ENCODE assay signal across 20 cellular contexts in genomic region chr17:80092959-80093358, GRCh38. TPM values are rescaled to one million over a fixed set of nuclear protein-coding genes. Genes with fewer than 3 reads are reported as not detected.
DNase-seq lines count a peak whose midpoint lies in the region; ATAC-seq, FAIRE-seq and TF ChIP-seq lines count a peak whose summit lies in the region.
"Had no signal": no experiment of that assay in that cellular context is flagged by ENCODE, and none has a peak within 500 bp of the region (broad histone marks: within the 10 kb centered on the region; RNA-seq: fewer than 3 reads in every experiment).

No MANE protein-coding gene starts in this region.

- ATAC-seq in K562 = no peak
- ATAC-seq: Panc1, T-cell had no signal

- TF ChIP-seq POLR2A in K562 (conservative IDR thresholded peaks at IDR 0.05) (no peak), spleen (IDR thresholded peaks at IDR 0.05) (no peak)

- no peak overlapping the region for H3K9ac ChIP-seq in K562 (ENCODE audit: insufficient read depth in 1 of 2, low read depth in 2 of 2, low read length in 2 of 2)

- TF ChIP-seq CTCF in K562 (IDR thresholded peaks at IDR 0.05 in 2 of 3, conservative IDR thresholded peaks at IDR 0.05 in 1 of 3; ENCODE audit: insufficient read depth in 2 of 3, low read depth in 1 of 3, low read length in 3 of 3) (no peak), spleen (IDR thresholded peaks at IDR 0.05 in 8 of 11, conservative IDR thresholded peaks at IDR 0.05 in 3 of 11) (no peak)

- TF ChIP-seq EP300 in K562 (IDR thresholded peaks at IDR 0.05; ENCODE audit: low read length) = no peak

- CTCF ChIA-PET in K562 (lab: Yijun Ruan, JAX; ENCODE audit: low intra/inter-chr PET ratio) = no interaction called here

- H3K79me2 ChIP-seq in K562 (ENCODE audit: control insufficient read depth, insufficient read depth, low read length) = no peaks in the 10 kb centered on the region

- DNase-seq in MV-4-11 (lab: John Stamatoyannopoulos, UW) (peak; percentile 96), K562 (ENCODE audit: extremely low read depth in 1 of 4, low spot score in 3 of 4) (no peak), spleen (peak; percentile 74), GOT3 (lab: John Stamatoyannopoulos, UW) (no peak), KG1 (lab: John Stamatoyannopoulos, UW) (no peak), iPS-NIHi7 (ENCODE audit: extremely low spot score) (no peak), OCI-M2 (lab: John Stamatoyannopoulos, UW; ENCODE audit: unreplicated experiment) (no peak)
- DNase-seq: activated CD4-positive, CD25-positive, alpha-beta regulatory T cell; central memory CD4-positive, alpha-beta T cell; NCI-H2081; NCI-H526; stimulated activated CD4-positive, alpha-beta T cell treated with anti-CD3 and anti-CD28 coated beads, Interleukin-4, amount 100 ng/mL, for 1 hour; T-cell had no signal

- 5% methylated on average over 8 of the region's 8 CpGs for WGBS in K562 (ENCODE audit: insufficient coverage, low coverage, missing lambda C conversion rate)
- 32 to 54% (median 34%) methylated on average over 8 of the region's 8 CpGs for whole genome bisulfite sequencing in spleen, 5 donors

- peaks cover 0 to 22% of the 10 kb centered on the region in 2 experiments; a peak in 2 of 5 replicates for H3K4me1 ChIP-seq in K562 (replicated peaks in 1 of 2; ENCODE audit: control insufficient read depth in 2 of 2, insufficient read depth in 2 of 2, low read length in 2 of 2)
- H3K4me1 ChIP-seq in spleen = peaks cover 0 to 26% (median 4%) of the 10 kb centered on the region in 6 donors

- no peaks in the 10 kb centered on the region for H4K20me1 ChIP-seq in K562 (replicated peaks; ENCODE audit: control insufficient read depth, insufficient read depth, low read length)

- H3K27me3 ChIP-seq in K562 (ENCODE audit: control insufficient read depth in 2 of 2, insufficient read depth in 2 of 2, low read length in 2 of 2) (peaks cover 33 to 72% of the 10 kb centered on the region in 2 experiments), layer of hippocampus (ENCODE audit: control insufficient read depth, insufficient read depth, low read length) (no peaks in the 10 kb centered on the region), spleen (replicated peaks in 1 of 7) (peaks cover 0 to 12% (median 0%) of the 10 kb centered on the region in 7 donors)

- H3K9me3 ChIP-seq in K562 (replicated peaks; ENCODE audit: control insufficient read depth, insufficient read depth, low read depth, low read length) = no peaks in the 10 kb centered on the region
- H3K9me3 ChIP-seq in spleen = no peaks in the 10 kb centered on the region

- no peak for TF ChIP-seq RAD21 in K562 (CRISPR knock-in tag; conservative IDR thresholded peaks at IDR 0.05 in 1 of 2, IDR thresholded peaks at IDR 0.05 in 1 of 2)

- H2AFZ ChIP-seq in K562 (ENCODE audit: low read depth, low read length) = no peak overlapping the region

- no TSS peak for BruUV-seq in K562 (replicated peaks; lab: Mats Ljungman, UMichigan)

- H3K4me3 ChIP-seq in K562 (no peak overlapping the region), spleen (peak overlapping the region in 1 of 8 donors; percentile 38)

- H3K27ac ChIP-seq in K562 (ENCODE audit: extremely low read depth, low read depth, low read length) (no peak overlapping the region), layer of hippocampus (ENCODE audit: low read depth, low read length) (peak overlapping the region; percentile 71), spleen (peak overlapping the region in 7 of 8 donors; percentile 78 to 94 (median 87))

- intact Hi-C loops in K562 (cut with micrococcal nuclease) = no loop called here
- intact Hi-C loops in spleen (cut with DNase I; ENCODE audit: low total_unique reads) = no loop called here

- POLR2A ChIA-PET in K562 (lab: Yijun Ruan, JAX) = interaction anchor here (0.6 to 1.4 kb wide), 3 partner anchors 9 to 330 kb away, joined by 3 to 6 read pairs (median 3); no protein-coding TSS in a partner anchor

- in situ Hi-C loops in K562 (cut with MboI) = no loop called here

- no peaks in the 10 kb centered on the region for H3K9me1 ChIP-seq in K562 (ENCODE audit: control insufficient read depth, insufficient read depth, low read length)

- H3K4me2 ChIP-seq in K562 (ENCODE audit: insufficient read depth, low read length) = no peak overlapping the region

- FAIRE-seq in K562 (lab: Jason Lieb, UNC) = peak; percentile 49
- FAIRE-seq: frontal cortex, G401.6, GM12892, H1 had no signal

- H3K36me3 ChIP-seq in K562 (ENCODE audit: control insufficient read depth, insufficient read depth, low read length) (no peaks in the 10 kb centered on the region), spleen (no peaks in the 10 kb centered on the region)

RNA-seq across cellular contexts. Expression of gene GAA, which starts 8.4 kb away (rescaled TPM):
- total RNA-seq in K562 (2011; cell fraction: chromatin; rRNA removed; ENCODE audit: low replicate concordance) = 7.6 and 18.3 TPM in 2 replicates
- 11.8 and 20.2 TPM in 2 replicates for total RNA-seq in K562 (2011; cell fraction: nucleolus; rRNA removed)
- 9.5 and 13.4 TPM in 2 replicates for total RNA-seq in K562 (2011; cell fraction: nucleoplasm; rRNA removed)
- total RNA-seq in K562 (2014; rRNA removed) (6.1 and 6.4 TPM in 2 replicates), K562 (2014; rRNA removed; fragmentation: Illumina TruSeq; extraction: Trizol) (1.1 and 1.2 TPM in 2 replicates), K562 (2015; rRNA removed; fragmentation: Illumina TruSeq; extraction: Trizol) (1.0 and 1.5 TPM in 2 replicates), K562 (2021) (3.8 and 4.0 TPM in 2 replicates), spleen (100 to 1,000 TPM in 5 of 7 donors, 10 to 100 TPM in 2; 53.6 to 166 (median 133) TPM)
- polyA plus RNA-seq in K562 (2011; rRNA removed) (1.7 and 2.6 TPM in 2 replicates), K562 (2014; fragmentation: Illumina TruSeq; extraction: Trizol) (1.9 TPM in 2 replicates), K562 (2014; fragmentation: Nextera tagmentation; extraction: Ambion mirVana) (under 1 TPM; 0.15 to 0.87 TPM), K562 (2014; rRNA removed) (5.8 and 6.0 TPM in 2 replicates), spleen (10 to 100 TPM; 22.7 to 53.8 (median 34.3) TPM)
- 2.3 and 5.6 TPM in 2 replicates for polyA plus RNA-seq in K562 (2011; cell fraction: cytosol; rRNA removed)
- 14.5 and 29.7 TPM in 2 replicates for polyA plus RNA-seq in K562 (2011; cell fraction: nucleus; rRNA removed)
- polyA plus RNA-seq in K562 (2012) = 2.5 and 7.0 TPM in 2 replicates
- polyA minus RNA-seq in K562 (2011; rRNA and poly(A)+ RNA removed) = 0.57 and 0.63 TPM in 2 replicates
- 1.3 and 1.6 TPM in 2 replicates for polyA minus RNA-seq in K562 (2011; cell fraction: cytosol; rRNA and poly(A)+ RNA removed)
- polyA minus RNA-seq in K562 (2011; cell fraction: nucleus; rRNA and poly(A)+ RNA removed) = 6.2 and 6.9 TPM in 2 replicates

RNA-seq across cellular contexts. Expression of gene EIF4A3, which starts 54.0 kb away (rescaled TPM):
- 97.7 and 109 TPM in 2 replicates for total RNA-seq in K562 (2011; cell fraction: chromatin; rRNA removed; ENCODE audit: low replicate concordance)
- total RNA-seq in K562 (2011; cell fraction: nucleolus; rRNA removed) = 60.3 and 71.7 TPM in 2 replicates
- total RNA-seq in K562 (2011; cell fraction: nucleoplasm; rRNA removed) = 81.0 and 81.6 TPM in 2 replicates
- 121 and 124 TPM in 2 replicates for total RNA-seq in K562 (2014; rRNA removed)
- 147 and 157 TPM in 2 replicates for total RNA-seq in K562 (2014; rRNA removed; fragmentation: Illumina TruSeq; extraction: Trizol)
- total RNA-seq in K562 (2015; rRNA removed; fragmentation: Illumina TruSeq; extraction: Trizol) = 126 and 130 TPM in 2 replicates
- total RNA-seq in K562 (2021) = 133 and 139 TPM in 2 replicates
- polyA plus RNA-seq in K562 (2011; rRNA removed) = 128 and 171 TPM in 2 replicates
- 101 and 105 TPM in 2 replicates for polyA plus RNA-seq in K562 (2011; cell fraction: cytosol; rRNA removed)
- polyA plus RNA-seq in K562 (2011; cell fraction: nucleus; rRNA removed) = 68.0 and 84.5 TPM in 2 replicates
- polyA plus RNA-seq in K562 (2012) = 86.7 and 168 TPM in 2 replicates
- polyA plus RNA-seq in K562 (2014; fragmentation: Illumina TruSeq; extraction: Trizol) = 127 and 131 TPM in 2 replicates
- polyA plus RNA-seq in K562 (2014; fragmentation: Nextera tagmentation; extraction: Ambion mirVana) = 10 to 100 TPM; 62.7 to 67.0 TPM
- polyA plus RNA-seq in K562 (2014; rRNA removed) = 103 and 134 TPM in 2 replicates
- 114 and 154 TPM in 2 replicates for polyA minus RNA-seq in K562 (2011; rRNA and poly(A)+ RNA removed)
- polyA minus RNA-seq in K562 (2011; cell fraction: cytosol; rRNA and poly(A)+ RNA removed) = 63.1 and 74.0 TPM in 2 replicates
- polyA minus RNA-seq in K562 (2011; cell fraction: nucleus; rRNA and poly(A)+ RNA removed) = 27.3 and 35.1 TPM in 2 replicates
- 10 to 100 TPM; 51.1 to 79.5 (median 67.7) TPM for total RNA-seq in spleen
- 10 to 100 TPM; 37.3 to 61.5 (median 57.5) TPM for polyA plus RNA-seq in spleen

RNA-seq across cellular contexts. Expression of gene CCDC40, which starts 56.5 kb away (rescaled TPM):
- 0.30 TPM in 1 of 2 replicates, not detected in the other for total RNA-seq in K562 (2011; cell fraction: chromatin; rRNA removed; ENCODE audit: low replicate concordance)
- not detected in 2 replicates for total RNA-seq in K562 (2011; cell fraction: nucleolus; rRNA removed)
- not detected in 2 replicates for total RNA-seq in K562 (2011; cell fraction: nucleoplasm; rRNA removed)
- total RNA-seq in K562 (2014; rRNA removed) (not detected in 2 replicates), K562 (2014; rRNA removed; fragmentation: Illumina TruSeq; extraction: Trizol) (not detected in 2 replicates), K562 (2015; rRNA removed; fragmentation: Illumina TruSeq; extraction: Trizol) (not detected in 2 replicates), K562 (2021) (0.33 TPM in 1 of 2 replicates, not detected in the other), spleen (1 to 10 TPM; 1.2 to 8.3 (median 3.8) TPM)
- polyA plus RNA-seq in K562 (2011; rRNA removed) (0.07 TPM in 1 of 2 replicates, not detected in the other), K562 (2014; fragmentation: Illumina TruSeq; extraction: Trizol) (not detected in 2 replicates), K562 (2014; fragmentation: Nextera tagmentation; extraction: Ambion mirVana) (not detected), K562 (2014; rRNA removed) (not detected in 2 replicates), spleen (under 1 TPM; 0.30 to 0.70 (median 0.64) TPM)
- not detected in 2 replicates for polyA plus RNA-seq in K562 (2011; cell fraction: cytosol; rRNA removed)
- polyA plus RNA-seq in K562 (2011; cell fraction: nucleus; rRNA removed) = not detected in 2 replicates
- polyA plus RNA-seq in K562 (2012) = 0.05 TPM in 1 of 2 replicates, not detected in the other
- not detected in 2 replicates for polyA minus RNA-seq in K562 (2011; rRNA and poly(A)+ RNA removed)
- not detected in 2 replicates for polyA minus RNA-seq in K562 (2011; cell fraction: cytosol; rRNA and poly(A)+ RNA removed)
- polyA minus RNA-seq in K562 (2011; cell fraction: nucleus; rRNA and poly(A)+ RNA removed) = not detected in 2 replicates
- total RNA-seq: activated T-helper 2 cell treated with anti-CD3 and anti-CD28 coated beads, Interferon-gamma antibody, Interleukin-2, Interleukin-4, amounts not matched to agents 10 μg/mL and 5 μg/mL and 100 μg/mL, durations not matched to agents 14 hours and 24 hours and 36 hours had no signal

RNA-seq across cellular contexts. Expression of gene TBC1D16, which starts 57.3 kb away (rescaled TPM):
- total RNA-seq in K562 (2011; cell fraction: chromatin; rRNA removed; ENCODE audit: low replicate concordance) = 0.05 and 0.69 TPM in 2 replicates
- 0.13 and 0.33 TPM in 2 replicates for total RNA-seq in K562 (2011; cell fraction: nucleolus; rRNA removed)
- 0.07 and 0.69 TPM in 2 replicates for total RNA-seq in K562 (2011; cell fraction: nucleoplasm; rRNA removed)
- total RNA-seq in K562 (2014; rRNA removed) = 0.45 TPM in 1 of 2 replicates, not detected in the other
- total RNA-seq in K562 (2014; rRNA removed; fragmentation: Illumina TruSeq; extraction: Trizol) = 0.04 TPM in 1 of 2 replicates, not detected in the other
- total RNA-seq in K562 (2015; rRNA removed; fragmentation: Illumina TruSeq; extraction: Trizol) = 0.04 TPM in 2 replicates
- 0.20 TPM in 2 replicates for total RNA-seq in K562 (2021)
- polyA plus RNA-seq in K562 (2011; rRNA removed) = 0.08 and 0.10 TPM in 2 replicates
- polyA plus RNA-seq in K562 (2011; cell fraction: cytosol; rRNA removed) = 0.01 and 0.07 TPM in 2 replicates
- polyA plus RNA-seq in K562 (2011; cell fraction: nucleus; rRNA removed) = 0.03 and 0.06 TPM in 2 replicates
- 0.10 and 0.24 TPM in 2 replicates for polyA plus RNA-seq in K562 (2012)
- polyA plus RNA-seq in K562 (2014; fragmentation: Illumina TruSeq; extraction: Trizol) = 0.01 and 0.11 TPM in 2 replicates
- polyA plus RNA-seq in K562 (2014; fragmentation: Nextera tagmentation; extraction: Ambion mirVana) = under 1 TPM; 0.01 TPM
- polyA plus RNA-seq in K562 (2014; rRNA removed) = 0.01 and 0.03 TPM in 2 replicates
- 0.07 and 0.12 TPM in 2 replicates for polyA minus RNA-seq in K562 (2011; rRNA and poly(A)+ RNA removed)
- polyA minus RNA-seq in K562 (2011; cell fraction: cytosol; rRNA and poly(A)+ RNA removed) = not detected in 2 replicates
- 0.11 and 0.13 TPM in 2 replicates for polyA minus RNA-seq in K562 (2011; cell fraction: nucleus; rRNA and poly(A)+ RNA removed)
- 10 to 100 TPM in 6 of 7 donors, 1 to 10 TPM in 1; 5.6 to 33.6 (median 25.5) TPM for total RNA-seq in spleen
- 1 to 10 TPM; 1.3 to 5.4 (median 3.0) TPM for polyA plus RNA-seq in spleen

Comparison
In these comparisons a context has a peak if more than half of its experiments do, and no peak if none do; other contexts are left out.
1. DNase-seq: peak in MV-4-11 (single experiment) and spleen (single experiment); none in K562 (0 of 4), GOT3 (single experiment), KG1 (single experiment), iPS-NIHi7 (single experiment) and OCI-M2 (single experiment).